Comparison of ENCODE assay signal across 22 cellular contexts in the genomic region with DNA sequence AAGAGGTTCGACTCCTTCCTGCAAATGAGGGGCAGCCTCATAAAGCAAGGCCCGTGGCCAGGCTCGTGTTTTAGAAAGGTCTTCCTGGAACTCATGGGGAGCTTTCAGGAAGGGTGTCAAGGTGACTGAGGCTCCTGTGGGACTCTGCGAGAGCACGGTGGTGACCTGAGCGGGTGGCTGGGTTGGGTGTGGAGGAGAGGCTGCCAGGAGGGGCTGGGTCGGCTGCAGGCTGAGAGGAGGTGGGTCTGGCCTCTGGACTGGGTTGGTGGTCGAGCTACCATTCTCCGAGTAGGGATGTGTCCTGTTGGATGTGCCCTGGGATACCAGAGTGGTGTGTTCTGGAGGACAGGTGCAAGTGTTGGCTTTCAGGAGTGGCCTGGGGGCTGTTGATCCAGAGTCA.
DNase-seq lines count a peak whose midpoint lies in the region; ATAC-seq and TF ChIP-seq lines count a peak whose summit lies in the region.
"Had no signal": no experiment of that assay in that cellular context is flagged by ENCODE, and none has a peak within 500 bp of the region (broad histone marks: within the 10 kb centered on the region; RNA-seq: fewer than 3 reads in every experiment).

No MANE protein-coding gene starts in this region.

- H3K36me3 ChIP-seq in heart right ventricle = peaks cover 0 to 98% (median 15%) of the 10 kb centered on the region in 9 donors
- H3K36me3 ChIP-seq: neural progenitor cell had no signal

- intact Hi-C loops in heart right ventricle (cut with DNase I) = loop anchor here in 8 of 10 donors (5.0 to 10.0 kb wide), 8 partner anchors 33 to 156 kb away; a partner anchor contains a TSS

- no peaks in the 10 kb centered on the region for H3K9me3 Mint-ChIP-seq in activated naive CD4-positive, alpha-beta T cell treated with anti-CD3 and anti-CD28 coated beads, Interleukin-2, amount 10 ng/mL, durations not matched to agents 7 days and 5 days
- H3K9me3 Mint-ChIP-seq in WTC11 = no peaks in the 10 kb centered on the region
- no peaks in the 10 kb centered on the region for H3K9me3 Mint-ChIP-seq in effector memory CD8-positive, alpha-beta T cell
- H3K9me3 Mint-ChIP-seq in stimulated activated memory B cell treated with anti-CD40 and anti-IgM and Interleukin-4, amounts not matched to agents 10 μg/mL and 1 μg/mL and 100 μg/mL, for 72 hours = no peaks in the 10 kb centered on the region
- H3K9me3 Mint-ChIP-seq: mesothelial cell of epicardium, neural progenitor cell had no signal

- H3K27ac ChIP-seq in heart right ventricle = peak overlapping the region in 2 of 10 donors; percentile 3 to 10
- H3K27ac ChIP-seq: colonic mucosa, neural progenitor cell, spleen, thoracic aorta, WERI-Rb-1 had no signal

- TF ChIP-seq CTCF in WTC11 (IDR thresholded peaks at IDR 0.05) (no peak), heart right ventricle (IDR thresholded peaks at IDR 0.05) (no peak)

- no peaks in the 10 kb centered on the region for H3K27me3 Mint-ChIP-seq in activated naive CD4-positive, alpha-beta T cell treated with anti-CD3 and anti-CD28 coated beads, Interleukin-2, amount 10 ng/mL, durations not matched to agents 7 days and 5 days
- H3K27me3 Mint-ChIP-seq in WTC11 (ENCODE audit: low read depth) = no peaks in the 10 kb centered on the region
- H3K27me3 Mint-ChIP-seq in effector memory CD8-positive, alpha-beta T cell = no peaks in the 10 kb centered on the region
- H3K27me3 Mint-ChIP-seq in stimulated activated memory B cell treated with anti-CD40 and anti-IgM and Interleukin-4, amounts not matched to agents 10 μg/mL and 1 μg/mL and 100 μg/mL, for 72 hours = no peaks in the 10 kb centered on the region

- ATAC-seq in WTC11 (no peak), heart right ventricle (no peak), HG03159 (IDR thresholded peaks at IDR 0.05; ENCODE audit: unreplicated experiment) (no peak)
- ATAC-seq in effector memory CD8-positive, alpha-beta T cell (replicated peaks) = no peak
- ATAC-seq in stimulated activated memory B cell treated with anti-CD40 and anti-IgM and Interleukin-4, amounts not matched to agents 10 μg/mL and 1 μg/mL and 100 μg/mL, for 72 hours = no peak
- ATAC-seq: K562, PC-3 had no signal

- H3K27me3 ChIP-seq in heart right ventricle = no peaks in the 10 kb centered on the region
- H3K27me3 ChIP-seq: colonic mucosa, neural progenitor cell, spleen had no signal

- H3K4me3 Mint-ChIP-seq in activated naive CD4-positive, alpha-beta T cell treated with anti-CD3 and anti-CD28 coated beads, Interleukin-2, amount 10 ng/mL, durations not matched to agents 7 days and 5 days = no peak overlapping the region
- H3K4me3 Mint-ChIP-seq in WTC11 = no peak overlapping the region
- no peak overlapping the region for H3K4me3 Mint-ChIP-seq in effector memory CD8-positive, alpha-beta T cell
- no peak overlapping the region for H3K4me3 Mint-ChIP-seq in stimulated activated memory B cell treated with anti-CD40 and anti-IgM and Interleukin-4, amounts not matched to agents 10 μg/mL and 1 μg/mL and 100 μg/mL, for 72 hours
- H3K4me3 Mint-ChIP-seq: mesothelial cell of epicardium, neural progenitor cell had no signal

- H3K4me1 Mint-ChIP-seq in activated naive CD4-positive, alpha-beta T cell treated with anti-CD3 and anti-CD28 coated beads, Interleukin-2, amount 10 ng/mL, durations not matched to agents 7 days and 5 days = peaks cover 32% of the 10 kb centered on the region
- H3K4me1 Mint-ChIP-seq in WTC11 = no peaks in the 10 kb centered on the region
- H3K4me1 Mint-ChIP-seq in effector memory CD8-positive, alpha-beta T cell (ENCODE audit: low read depth in 2 of 2) = peaks cover 17 to 19% of the 10 kb centered on the region in 2 donors
- peaks cover 42% of the 10 kb centered on the region for H3K4me1 Mint-ChIP-seq in stimulated activated memory B cell treated with anti-CD40 and anti-IgM and Interleukin-4, amounts not matched to agents 10 μg/mL and 1 μg/mL and 100 μg/mL, for 72 hours
- H3K4me1 Mint-ChIP-seq: mesothelial cell of epicardium had no signal

- WGBS in heart right ventricle, 2 donors = 89 to 90% methylated on average over 9 of the region's 9 CpGs

- POLR2A ChIA-PET in WTC11 (lab: Charles Lee) = no interaction called here

- peaks cover 69% of the 10 kb centered on the region for H3K36me3 Mint-ChIP-seq in activated naive CD4-positive, alpha-beta T cell treated with anti-CD3 and anti-CD28 coated beads, Interleukin-2, amount 10 ng/mL, durations not matched to agents 7 days and 5 days
- peaks cover 6% of the 10 kb centered on the region for H3K36me3 Mint-ChIP-seq in WTC11
- peaks cover 50% of the 10 kb centered on the region for H3K36me3 Mint-ChIP-seq in effector memory CD8-positive, alpha-beta T cell (ENCODE audit: insufficient read depth)
- peaks cover 79% of the 10 kb centered on the region for H3K36me3 Mint-ChIP-seq in stimulated activated memory B cell treated with anti-CD40 and anti-IgM and Interleukin-4, amounts not matched to agents 10 μg/mL and 1 μg/mL and 100 μg/mL, for 72 hours

- H3K9me3 ChIP-seq in heart right ventricle = no peaks in the 10 kb centered on the region
- H3K9me3 ChIP-seq: colonic mucosa, spleen, thoracic aorta had no signal

- H3K4me3 ChIP-seq in heart right ventricle = no peak overlapping the region
- H3K4me3 ChIP-seq: colonic mucosa, K562, neural progenitor cell, spleen, thoracic aorta had no signal

- peaks cover 6 to 57% (median 25%) of the 10 kb centered on the region in 9 donors for H3K4me1 ChIP-seq in heart right ventricle
- H3K4me1 ChIP-seq: colonic mucosa, neural progenitor cell had no signal

- H3K27ac Mint-ChIP-seq in activated naive CD4-positive, alpha-beta T cell treated with anti-CD3 and anti-CD28 coated beads, Interleukin-2, amount 10 ng/mL, durations not matched to agents 7 days and 5 days = peak overlapping the region; percentile 39
- H3K27ac Mint-ChIP-seq in WTC11 = peak overlapping the region; percentile 74
- peak overlapping the region; percentile 71 to 87 for H3K27ac Mint-ChIP-seq in effector memory CD8-positive, alpha-beta T cell
- peak overlapping the region; percentile 68 for H3K27ac Mint-ChIP-seq in stimulated activated memory B cell treated with anti-CD40 and anti-IgM and Interleukin-4, amounts not matched to agents 10 μg/mL and 1 μg/mL and 100 μg/mL, for 72 hours
- H3K27ac Mint-ChIP-seq: mesothelial cell of epicardium, neural progenitor cell had no signal

- peak; percentile 14 for DNase-seq in activated naive CD4-positive, alpha-beta T cell treated with anti-CD3 and anti-CD28 coated beads, Interleukin-2, amount 10 ng/mL, durations not matched to agents 7 days and 5 days
- no peak for DNase-seq in activated naive CD4-positive, alpha-beta T cell treated with Interleukin-2 at 50 U/mL for 16 hours
- DNase-seq in WTC11 (ENCODE audit: low spot score) (no peak), heart right ventricle (no peak)
- no peak for DNase-seq in effector memory CD8-positive, alpha-beta T cell
- no peak for DNase-seq in stimulated activated naive CD4-positive, alpha-beta T cell (lab: John Stamatoyannopoulos, UW)
- DNase-seq: activated gamma-delta T cell treated with Interleukin-2 at 50 U/mL for 16 hours; colonic mucosa; DMS79 treated with DMSO at 0.1 percent for 48 hours; hippocampal formation; NCI-H187; PC-3; SIG-M5; stimulated activated CD8-positive, alpha-beta memory T cell treated with anti-CD3 and anti-CD28 coated beads, Interleukin-4, amount 100 ng/mL, for 48 hours; WERI-Rb-1 had no signal

- CTCF ChIA-PET in activated naive CD4-positive, alpha-beta T cell treated with anti-CD3 and anti-CD28 coated beads, Interleukin-2, amount 10 ng/mL, durations not matched to agents 7 days and 5 days (lab: Charles Lee) = interaction anchor here (2.3 kb wide), 1 partner anchor 37 kb away, joined by 11 read pairs; no protein-coding TSS in a partner anchor
- CTCF ChIA-PET in WTC11 (lab: Charles Lee) = interaction anchor here (1.2 to 1.7 kb wide), 2 partner anchors 8 to 36 kb away, joined by 4 to 6 read pairs; no protein-coding TSS in a partner anchor

TF ChIP-seq in WTC11, 78 proteins besides CTCF, POLR2A, EP300 and RAD21 (continues in another document):
- TF ChIP-seq TCF7 (CRISPR knock-in tag; IDR thresholded peaks at IDR 0.05; ENCODE audit: low read depth) (no peak), TP53 (CRISPR knock-in tag; IDR thresholded peaks at IDR 0.05) (no peak), ZBTB21 (CRISPR knock-in tag; IDR thresholded peaks at IDR 0.05; ENCODE audit: borderline replicate concordance) (no peak), ATF1 (CRISPR knock-in tag; IDR thresholded peaks at IDR 0.05) (no peak), ZNF416 (CRISPR knock-in tag; IDR thresholded peaks at IDR 0.05) (no peak), ELF4 (CRISPR knock-in tag; IDR thresholded peaks at IDR 0.05; ENCODE audit: low read depth) (no peak)
- TF ChIP-seq, protein P1, sequence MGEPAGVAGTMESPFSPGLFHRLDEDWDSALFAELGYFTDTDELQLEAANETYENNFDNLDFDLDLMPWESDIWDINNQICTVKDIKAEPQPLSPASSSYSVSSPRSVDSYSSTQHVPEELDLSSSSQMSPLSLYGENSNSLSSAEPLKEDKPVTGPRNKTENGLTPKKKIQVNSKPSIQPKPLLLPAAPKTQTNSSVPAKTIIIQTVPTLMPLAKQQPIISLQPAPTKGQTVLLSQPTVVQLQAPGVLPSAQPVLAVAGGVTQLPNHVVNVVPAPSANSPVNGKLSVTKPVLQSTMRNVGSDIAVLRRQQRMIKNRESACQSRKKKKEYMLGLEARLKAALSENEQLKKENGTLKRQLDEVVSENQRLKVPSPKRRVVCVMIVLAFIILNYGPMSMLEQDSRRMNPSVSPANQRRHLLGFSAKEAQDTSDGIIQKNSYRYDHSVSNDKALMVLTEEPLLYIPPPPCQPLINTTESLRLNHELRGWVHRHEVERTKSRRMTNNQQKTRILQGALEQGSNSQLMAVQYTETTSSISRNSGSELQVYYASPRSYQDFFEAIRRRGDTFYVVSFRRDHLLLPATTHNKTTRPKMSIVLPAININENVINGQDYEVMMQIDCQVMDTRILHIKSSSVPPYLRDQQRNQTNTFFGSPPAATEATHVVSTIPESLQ (CRISPR knock-in tag; IDR thresholded peaks at IDR 0.05) = no peak
